ENCODE assay signal across 23 cellular contexts in the genomic region with DNA sequence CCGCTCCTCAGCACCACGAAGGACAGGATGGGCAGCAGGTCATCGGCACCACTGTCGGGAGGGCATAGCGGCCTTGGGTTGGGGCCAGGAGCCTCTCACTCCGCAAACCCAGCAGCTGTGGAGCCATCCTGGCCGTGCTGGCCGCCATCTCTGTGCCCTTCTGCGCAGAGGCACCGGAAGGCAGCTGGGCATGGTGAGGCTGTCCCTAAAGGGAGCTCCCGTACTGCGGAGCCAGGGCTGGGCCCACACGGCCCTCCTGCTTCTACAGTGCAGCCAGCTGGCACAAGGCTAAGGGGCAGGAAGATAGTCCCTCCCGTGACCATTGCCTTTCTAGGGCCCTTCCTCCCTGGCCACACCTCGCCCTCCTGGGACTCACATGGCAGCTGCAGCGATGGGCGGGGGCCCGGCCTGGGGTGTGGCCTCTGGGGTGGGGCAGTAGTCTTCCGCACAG. TPM values are rescaled to one million over a fixed set of nuclear protein-coding genes. Genes with fewer than 3 reads are reported as not detected.
DNase-seq lines count a peak whose midpoint lies in the region; ATAC-seq, FAIRE-seq and TF ChIP-seq lines count a peak whose summit lies in the region.
"Had no signal": no experiment of that assay in that cellular context is flagged by ENCODE, and none has a peak within 500 bp of the region (broad histone marks: within the 10 kb centered on the region; RNA-seq: fewer than 3 reads in every experiment).

No MANE protein-coding gene starts in this region.

- H3K4me1 ChIP-seq in HepG2 (ENCODE audit: insufficient read depth, low read length) (no peaks in the 10 kb centered on the region), right lobe of liver (peaks cover 0 to 6% (median 0%) of the 10 kb centered on the region in 4 donors), endodermal cell (ENCODE audit: control insufficient read depth, insufficient read depth, low read length) (peaks cover 3% of the 10 kb centered on the region), neuronal stem cell (ENCODE audit: control insufficient read depth in 2 of 2, insufficient read depth in 1 of 2, low read depth in 1 of 2, low read length in 2 of 2) (peaks cover 2 to 13% of the 10 kb centered on the region in 2 donors)

- TF ChIP-seq EP300 in HepG2 (IDR thresholded peaks at IDR 0.05; ENCODE audit: low read depth in 2 of 2, low read length in 2 of 2), result no peak
- TF ChIP-seq EP300 in HepG2 (CRISPR knock-in tag; IDR thresholded peaks at IDR 0.05; ENCODE audit: borderline replicate concordance), result no peak

- no peak overlapping the region for H3K14ac ChIP-seq in neuronal stem cell (ENCODE audit: low read length)

- H3K4me3 ChIP-seq in HepG2 (replicated peaks in 1 of 3; ENCODE audit: insufficient read depth in 1 of 3, low read depth in 2 of 3, low read length in 3 of 3), result no peak overlapping the region
- no peak overlapping the region for H3K4me3 ChIP-seq in right lobe of liver
- no peak overlapping the region for H3K4me3 ChIP-seq in endodermal cell (ENCODE audit: low read length)
- no peak overlapping the region for H3K4me3 ChIP-seq in neuronal stem cell (ENCODE audit: low read length in 2 of 2)
- H3K4me3 ChIP-seq: Peyer's patch, SJSA1 had no signal

- no peak overlapping the region for H2AFZ ChIP-seq in HepG2 (ENCODE audit: low read length)
- no peak overlapping the region for H2AFZ ChIP-seq in neuronal stem cell (ENCODE audit: low read length)

- no peak overlapping the region for H2BK120ac ChIP-seq in neuronal stem cell (ENCODE audit: low read depth, low read length)

- TF ChIP-seq RAD21 in HepG2 (CRISPR knock-in tag; IDR thresholded peaks at IDR 0.05), result no peak

- 98% methylated on average over 6 of the region's 19 CpGs for WGBS in HepG2 (ENCODE audit: low lambda C conversion rate)
- WGBS in right lobe of liver (ENCODE audit: insufficient coverage, low coverage, low lambda C conversion rate, missing lambda C conversion rate), result no CpG with 5 or more reads among the region's 19 CpGs
- WGBS in endodermal cell (ENCODE audit: insufficient coverage in 1 of 2, insufficient read length in 1 of 2), 2 experiments, result 93 to 98% methylated on average over 12 to 19 of the region's 19 CpGs
- WGBS in neuronal stem cell (ENCODE audit: extremely low coverage in 2 of 2, insufficient read length in 2 of 2, insufficient replicate concordance in 1 of 2), 2 donors, result no CpG with 5 or more reads among the region's 19 CpGs

- no peaks in the 10 kb centered on the region for H3K79me2 ChIP-seq in HepG2 (ENCODE audit: insufficient read depth, low read length)

- CTCF ChIA-PET in HepG2 (lab: Yijun Ruan, JAX; ENCODE audit: low intra/inter-chr PET ratio, low total read pairs), result no interaction called here

- no peaks in the 10 kb centered on the region for H3K9me3 Mint-ChIP-seq in endodermal cell
- H3K9me3 Mint-ChIP-seq: H9 had no signal

- H4K91ac ChIP-seq in neuronal stem cell (ENCODE audit: low read depth, low read length, poor library complexity), result no peak overlapping the region

- no peak overlapping the region for H2BK15ac ChIP-seq in neuronal stem cell (ENCODE audit: low read length)

- H3K27ac ChIP-seq in HepG2 (ENCODE audit: extremely low read length, insufficient read depth, low read length), result no peak overlapping the region
- no peak overlapping the region for H3K27ac ChIP-seq in right lobe of liver
- no peak overlapping the region for H3K27ac ChIP-seq in endodermal cell (ENCODE audit: low read depth, low read length)
- no peak overlapping the region for H3K27ac ChIP-seq in neuronal stem cell (replicated peaks; ENCODE audit: low read length)
- H3K27ac ChIP-seq: C4-2B, HL-60, KMS-11, Peyer's patch, SJSA1 had no signal

- H3K4me2 ChIP-seq in HepG2 (ENCODE audit: low read depth, low read length), result no peak overlapping the region
- H3K4me2 ChIP-seq in neuronal stem cell (ENCODE audit: insufficient read depth, low read length, poor library complexity, severe bottlenecking), result no peak overlapping the region
- H3K4me2 ChIP-seq: KMS-11 had no signal

- H2BK5ac ChIP-seq in neuronal stem cell (ENCODE audit: low read length), result no peak overlapping the region

- in situ Hi-C loops in HepG2 (cut with HindIII; ENCODE audit: extremely low pct_ligation_motif_present, low pct_unique_long_range_greater_than_20kb), result loop anchor here (5.0 kb wide), 1 partner anchor 69 kb away; no protein-coding TSS in a partner anchor

- DNase-seq in HepG2 (ENCODE audit: low spot score), result no peak
- no peak for DNase-seq in right lobe of liver
- peak; percentile 44 for DNase-seq in endodermal cell
- no peak for DNase-seq in neuronal stem cell (ENCODE audit: low spot score)
- DNase-seq in stimulated activated CD4-positive, alpha-beta T cell treated with anti-CD3 and anti-CD28 coated beads, Interleukin-4, amount 100 ng/mL, for 24 hours, result no peak
- DNase-seq in erythroblast (lab: John Stamatoyannopoulos, UW), result no peak
- no peak for DNase-seq in OCI-M2 (lab: John Stamatoyannopoulos, UW; ENCODE audit: unreplicated experiment)
- DNase-seq: H9; NCI-H1092 treated with DMSO at 0.1 percent for 48 hours; NCI-H1436 treated with DMSO at 0.1 percent for 48 hours; NCI-H2029; NCI-H2171; NCI-H345; NCI-H524; NCI-H774; NK-92 treated with Interleukin-12 subunit alpha and Interleukin-12 subunit beta, amount 100 ng/mL, for 24 hours had no signal

- no peak for TF ChIP-seq CTCF in HepG2 (CRISPR knock-in tag; IDR thresholded peaks at IDR 0.05)
- no peak for TF ChIP-seq CTCF in right lobe of liver (IDR thresholded peaks at IDR 0.05)
- no peak for TF ChIP-seq CTCF in endodermal cell (conservative IDR thresholded peaks at IDR 0.05)

- H3K9ac ChIP-seq in HepG2 (ENCODE audit: insufficient read depth, low read depth, low read length) (no peak overlapping the region), endodermal cell (ENCODE audit: extremely low read depth, low read length, poor library complexity, severe bottlenecking) (no peak overlapping the region), neuronal stem cell (ENCODE audit: low read depth, low read length, poor library complexity) (peak overlapping the region; percentile 60)
- H3K9ac ChIP-seq: KMS-11 had no signal

- no TSS peak for BruUV-seq in HepG2 (replicated peaks; lab: Mats Ljungman, UMichigan)

- H3K27ac Mint-ChIP-seq in endodermal cell, result no peak overlapping the region
- H3K27ac Mint-ChIP-seq: H9 had no signal

- POLR2A ChIA-PET in HepG2 (lab: Yijun Ruan, JAX), result no interaction called here

- H4K20me1 ChIP-seq in HepG2 (ENCODE audit: insufficient read depth, low read length), result no peaks in the 10 kb centered on the region

- intact Hi-C loops in HepG2 (cut with micrococcal nuclease; ENCODE audit: unreplicated experiment) (loop anchor here (10.0 kb wide), 1 partner anchor 116 kb away; the partner anchor contains the start of gene SPIRE2), right lobe of liver (cut with DNase I) (loop anchor here (10.0 kb wide), 2 partner anchors 86 to 166 kb away; partner anchors contain the start of gene TCF25 (in 1 of the 2))

- peak overlapping the region; percentile 94 for H2AK5ac ChIP-seq in neuronal stem cell (ENCODE audit: low read depth, low read length)

- no peaks in the 10 kb centered on the region; a peak in 1 of 5 replicates for H3K36me3 ChIP-seq in HepG2 (replicated peaks in 1 of 2; ENCODE audit: control insufficient read depth in 1 of 2, insufficient read depth in 2 of 2, low read length in 2 of 2)
- no peaks in the 10 kb centered on the region for H3K36me3 ChIP-seq in right lobe of liver
- H3K36me3 ChIP-seq in endodermal cell (ENCODE audit: control insufficient read depth, insufficient read depth, low read length), result no peaks in the 10 kb centered on the region
- no peaks in the 10 kb centered on the region for H3K36me3 ChIP-seq in neuronal stem cell (replicated peaks in 1 of 2; ENCODE audit: control insufficient read depth in 2 of 2, insufficient read depth in 2 of 2, low read length in 2 of 2)
- H3K36me3 ChIP-seq: Peyer's patch, SJSA1 had no signal

- peaks cover 9% of the 10 kb centered on the region for H3K27me3 Mint-ChIP-seq in endodermal cell (ENCODE audit: insufficient read depth)

- H4K8ac ChIP-seq in neuronal stem cell (ENCODE audit: low read depth, low read length), result peak overlapping the region; percentile 17

- TF ChIP-seq POLR2A in HepG2 (IDR thresholded peaks at IDR 0.05; ENCODE audit: insufficient read depth in 1 of 2, low read depth in 2 of 2, low read length in 2 of 2) (no peak), right lobe of liver (IDR thresholded peaks at IDR 0.05) (no peak), erythroblast (IDR thresholded peaks at IDR 0.05; ENCODE audit: low read length) (no peak)

- peak overlapping the region; percentile 90 for H2BK12ac ChIP-seq in neuronal stem cell (ENCODE audit: low read length)

- no peaks in the 10 kb centered on the region for H3K36me3 Mint-ChIP-seq in endodermal cell (ENCODE audit: low read depth)

- peak overlapping the region; percentile 65 for H3K23ac ChIP-seq in neuronal stem cell (ENCODE audit: low read depth, low read length, poor library complexity)

- H3K27me3 ChIP-seq in HepG2 (ENCODE audit: control insufficient read depth in 1 of 2, insufficient read depth in 2 of 2, low read length in 2 of 2) (no peaks in the 10 kb centered on the region), right lobe of liver (no peaks in the 10 kb centered on the region), endodermal cell (ENCODE audit: control insufficient read depth, insufficient read depth, low read length, poor library complexity, severe bottlenecking) (no peaks in the 10 kb centered on the region), neuronal stem cell (ENCODE audit: control insufficient read depth in 3 of 3, insufficient read depth in 3 of 3, low read depth in 1 of 3, low read length in 3 of 3) (peaks cover 0 to 2% (median 0%) of the 10 kb centered on the region in 3 experiments)
- H3K27me3 ChIP-seq: Peyer's patch, SJSA1 had no signal

- H3K18ac ChIP-seq in neuronal stem cell (ENCODE audit: low read length), result peak overlapping the region; percentile 71

- FAIRE-seq in HepG2 (lab: Jason Lieb, UNC), result no peak
- FAIRE-seq: G401.6 had no signal

- peaks cover 2% of the 10 kb centered on the region for H3K79me1 ChIP-seq in neuronal stem cell (ENCODE audit: low read depth, low read length)

- peaks cover 7% of the 10 kb centered on the region for H3K4me1 Mint-ChIP-seq in endodermal cell

- H3K4ac ChIP-seq in neuronal stem cell (ENCODE audit: low read length), result no peak overlapping the region

- ATAC-seq in HepG2 (no peak), right lobe of liver (no peak), HG03457 (IDR thresholded peaks at IDR 0.05; ENCODE audit: unreplicated experiment) (no peak)

- no peak overlapping the region for H3K4me3 Mint-ChIP-seq in endodermal cell
- H3K4me3 Mint-ChIP-seq: H9 had no signal

- H3K9me3 ChIP-seq in HepG2 (ENCODE audit: low read length) (no peaks in the 10 kb centered on the region), right lobe of liver (no peaks in the 10 kb centered on the region), endodermal cell (ENCODE audit: control insufficient read depth, low read length) (no peaks in the 10 kb centered on the region), neuronal stem cell (replicated peaks in 1 of 2; ENCODE audit: control insufficient read depth in 2 of 2, insufficient read depth in 1 of 2, low read depth in 1 of 2, low read length in 2 of 2) (no peaks in the 10 kb centered on the region)
- H3K9me3 ChIP-seq: Peyer's patch, SJSA1 had no signal

RNA-seq across cellular contexts. Expression of gene SPATA2L, which starts 7.0 kb away (rescaled TPM):
- total RNA-seq in HepG2 (2016; rRNA removed; fragmentation: Illumina TruSeq; extraction: Trizol) (17.0 and 20.7 TPM in 2 replicates), right lobe of liver (10 to 100 TPM in 3 of 6 experiments, 1 to 10 TPM in 3; 5.6 to 17.9 (median 11.2) TPM), endodermal cell (10 to 100 TPM; 22.9 to 28.8 TPM)
- 5.1 and 5.8 TPM in 2 replicates for total RNA-seq in HepG2 (2016; cell fraction: cytosol; rRNA removed; fragmentation: Illumina TruSeq; extraction: Trizol; ENCODE audit: low read depth)
- 16.3 and 20.7 TPM in 2 replicates for total RNA-seq in HepG2 (2016; cell fraction: insoluble cytoplasmic fraction; rRNA removed; fragmentation: Illumina TruSeq; extraction: Trizol)
- 12.5 and 13.4 TPM in 2 replicates for total RNA-seq in HepG2 (2016; cell fraction: membrane; rRNA removed; fragmentation: Illumina TruSeq; extraction: Trizol)
- 9.5 and 13.5 TPM in 2 replicates for total RNA-seq in HepG2 (2016; cell fraction: nucleus; rRNA removed; fragmentation: Illumina TruSeq; extraction: Trizol)
- polyA plus RNA-seq in HepG2 (2011; rRNA removed), result 9.1 and 11.8 TPM in 2 replicates
- polyA plus RNA-seq in HepG2 (2011; cell fraction: cytosol; rRNA removed), result 13.4 and 23.3 TPM in 2 replicates
- polyA plus RNA-seq in HepG2 (2011; cell fraction: nucleus; rRNA removed), result 26.3 and 28.3 TPM in 2 replicates
- polyA plus RNA-seq in HepG2 (2012), result 6.8 and 12.5 TPM in 2 replicates
- polyA plus RNA-seq in HepG2 (2016; cell fraction: cytosol; fragmentation: Illumina TruSeq; extraction: Trizol; ENCODE audit: low read depth), result 3.0 and 3.1 TPM in 2 replicates
- polyA plus RNA-seq in HepG2 (2016; cell fraction: insoluble cytoplasmic fraction; fragmentation: Illumina TruSeq; extraction: Trizol; ENCODE audit: low read depth), result 13.3 and 14.0 TPM in 2 replicates
- 5.3 and 7.7 TPM in 2 replicates for polyA plus RNA-seq in HepG2 (2016; cell fraction: membrane; fragmentation: Illumina TruSeq; extraction: Trizol; ENCODE audit: low read depth)
- polyA plus RNA-seq in HepG2 (2016; cell fraction: nucleus; fragmentation: Illumina TruSeq; extraction: Trizol; ENCODE audit: insufficient read depth, low read depth), result 14.9 and 15.5 TPM in 2 replicates
- polyA minus RNA-seq in HepG2 (2011; rRNA and poly(A)+ RNA removed; ENCODE audit: low replicate concordance), result 3.5 and 31.4 TPM in 2 replicates
- 16.7 and 20.7 TPM in 2 replicates for polyA minus RNA-seq in HepG2 (2011; cell fraction: cytosol; rRNA and poly(A)+ RNA removed)
- polyA minus RNA-seq in HepG2 (2011; cell fraction: nucleus; rRNA and poly(A)+ RNA removed), result 8.8 and 8.9 TPM in 2 replicates
- 8.1 TPM for polyA plus RNA-seq in endodermal cell (2013, experiment 1 of 2)
- 8.7 TPM for polyA plus RNA-seq in endodermal cell (2013, experiment 2 of 2)
- 5.0 TPM for polyA plus RNA-seq in neuronal stem cell (2013, experiment 1 of 2)
- 5.5 TPM for polyA plus RNA-seq in neuronal stem cell (2013, experiment 2 of 2)

RNA-seq across cellular contexts. Expression of gene VPS9D1, which starts 12.2 kb away (rescaled TPM):
- total RNA-seq in HepG2 (2016; rRNA removed; fragmentation: Illumina TruSeq; extraction: Trizol), result 3.8 and 10.1 TPM in 2 replicates
- total RNA-seq in HepG2 (2016; cell fraction: cytosol; rRNA removed; fragmentation: Illumina TruSeq; extraction: Trizol; ENCODE audit: low read depth), result 2.4 and 3.2 TPM in 2 replicates
- 4.2 and 9.2 TPM in 2 replicates for total RNA-seq in HepG2 (2016; cell fraction: insoluble cytoplasmic fraction; rRNA removed; fragmentation: Illumina TruSeq; extraction: Trizol)
- 5.2 and 6.8 TPM in 2 replicates for total RNA-seq in HepG2 (2016; cell fraction: membrane; rRNA removed; fragmentation: Illumina TruSeq; extraction: Trizol)
- total RNA-seq in HepG2 (2016; cell fraction: nucleus; rRNA removed; fragmentation: Illumina TruSeq; extraction: Trizol), result 13.1 and 15.5 TPM in 2 replicates
- polyA plus RNA-seq in HepG2 (2011; rRNA removed), result 13.2 and 18.6 TPM in 2 replicates
- polyA plus RNA-seq in HepG2 (2011; cell fraction: cytosol; rRNA removed), result 4.5 and 5.7 TPM in 2 replicates
- polyA plus RNA-seq in HepG2 (2011; cell fraction: nucleus; rRNA removed), result 111 and 130 TPM in 2 replicates
- 7.5 and 10.0 TPM in 2 replicates for polyA plus RNA-seq in HepG2 (2012)
- polyA plus RNA-seq in HepG2 (2016; cell fraction: cytosol; fragmentation: Illumina TruSeq; extraction: Trizol; ENCODE audit: low read depth), result 2.5 and 3.3 TPM in 2 replicates
- polyA plus RNA-seq in HepG2 (2016; cell fraction: insoluble cytoplasmic fraction; fragmentation: Illumina TruSeq; extraction: Trizol; ENCODE audit: low read depth), result 4.6 and 6.5 TPM in 2 replicates
- polyA plus RNA-seq in HepG2 (2016; cell fraction: membrane; fragmentation: Illumina TruSeq; extraction: Trizol; ENCODE audit: low read depth), result 5.7 and 6.3 TPM in 2 replicates
- polyA plus RNA-seq in HepG2 (2016; cell fraction: nucleus; fragmentation: Illumina TruSeq; extraction: Trizol; ENCODE audit: insufficient read depth, low read depth), result 51.9 and 55.4 TPM in 2 replicates
- polyA minus RNA-seq in HepG2 (2011; rRNA and poly(A)+ RNA removed; ENCODE audit: low replicate concordance), result 4.4 and 8.1 TPM in 2 replicates
- polyA minus RNA-seq in HepG2 (2011; cell fraction: cytosol; rRNA and poly(A)+ RNA removed), result 2.2 and 5.0 TPM in 2 replicates
- polyA minus RNA-seq in HepG2 (2011; cell fraction: nucleus; rRNA and poly(A)+ RNA removed), result 6.8 and 7.5 TPM in 2 replicates
- total RNA-seq in right lobe of liver, result 10 to 100 TPM in 3 of 6 experiments, 1 to 10 TPM in 3; 5.6 to 12.4 (median 9.4) TPM
- total RNA-seq in endodermal cell, result 10 to 100 TPM in 1 of 2 donors, 1 to 10 TPM in 1; 7.4 to 10.0 TPM
- 12.8 TPM for polyA plus RNA-seq in endodermal cell (2013, experiment 1 of 2)
- 10.7 TPM for polyA plus RNA-seq in endodermal cell (2013, experiment 2 of 2)
- polyA plus RNA-seq in neuronal stem cell (2013, experiment 1 of 2), result 5.9 TPM
- polyA plus RNA-seq in neuronal stem cell (2013, experiment 2 of 2), result 6.0 TPM

RNA-seq across cellular contexts. Expression of gene ZNF276, which starts 12.8 kb away (rescaled TPM):
- 6.8 and 17.7 TPM in 2 replicates for total RNA-seq in HepG2 (2016; rRNA removed; fragmentation: Illumina TruSeq; extraction: Trizol)
- 4.4 and 4.7 TPM in 2 replicates for total RNA-seq in HepG2 (2016; cell fraction: cytosol; rRNA removed; fragmentation: Illumina TruSeq; extraction: Trizol; ENCODE audit: low read depth)
- 4.5 and 15.9 TPM in 2 replicates for total RNA-seq in HepG2 (2016; cell fraction: insoluble cytoplasmic fraction; rRNA removed; fragmentation: Illumina TruSeq; extraction: Trizol)
- total RNA-seq in HepG2 (2016; cell fraction: membrane; rRNA removed; fragmentation: Illumina TruSeq; extraction: Trizol), result 5.4 and 8.2 TPM in 2 replicates
- total RNA-seq in HepG2 (2016; cell fraction: nucleus; rRNA removed; fragmentation: Illumina TruSeq; extraction: Trizol), result 22.3 and 26.8 TPM in 2 replicates
- polyA plus RNA-seq in HepG2 (2011; rRNA removed), result 18.0 and 24.3 TPM in 2 replicates
- 8.0 and 12.2 TPM in 2 replicates for polyA plus RNA-seq in HepG2 (2011; cell fraction: cytosol; rRNA removed)
- polyA plus RNA-seq in HepG2 (2011; cell fraction: nucleus; rRNA removed), result 148 and 167 TPM in 2 replicates
- 16.1 and 20.0 TPM in 2 replicates for polyA plus RNA-seq in HepG2 (2012)
- polyA plus RNA-seq in HepG2 (2016; cell fraction: cytosol; fragmentation: Illumina TruSeq; extraction: Trizol; ENCODE audit: low read depth), result 2.3 and 3.4 TPM in 2 replicates
- 7.0 and 9.8 TPM in 2 replicates for polyA plus RNA-seq in HepG2 (2016; cell fraction: insoluble cytoplasmic fraction; fragmentation: Illumina TruSeq; extraction: Trizol; ENCODE audit: low read depth)
- polyA plus RNA-seq in HepG2 (2016; cell fraction: membrane; fragmentation: Illumina TruSeq; extraction: Trizol; ENCODE audit: low read depth), result 4.7 and 8.3 TPM in 2 replicates
- polyA plus RNA-seq in HepG2 (2016; cell fraction: nucleus; fragmentation: Illumina TruSeq; extraction: Trizol; ENCODE audit: insufficient read depth, low read depth), result 66.1 and 72.8 TPM in 2 replicates
- polyA minus RNA-seq in HepG2 (2011; rRNA and poly(A)+ RNA removed; ENCODE audit: low replicate concordance), result 14.5 and 22.1 TPM in 2 replicates
- 4.0 and 6.3 TPM in 2 replicates for polyA minus RNA-seq in HepG2 (2011; cell fraction: cytosol; rRNA and poly(A)+ RNA removed)
- 27.8 and 28.5 TPM in 2 replicates for polyA minus RNA-seq in HepG2 (2011; cell fraction: nucleus; rRNA and poly(A)+ RNA removed)
- 10 to 100 TPM in 2 of 6 experiments, 1 to 10 TPM in 4; 6.9 to 13.4 (median 9.1) TPM for total RNA-seq in right lobe of liver
- total RNA-seq in endodermal cell, result 10 to 100 TPM; 28.2 to 32.6 TPM
- 22.9 TPM for polyA plus RNA-seq in endodermal cell (2013, experiment 1 of 2)
- 15.8 TPM for polyA plus RNA-seq in endodermal cell (2013, experiment 2 of 2)
- polyA plus RNA-seq in neuronal stem cell (2013, experiment 1 of 2), result 7.1 TPM
- 7.7 TPM for polyA plus RNA-seq in neuronal stem cell (2013, experiment 2 of 2)

RNA-seq across cellular contexts. Expression of gene CDK10, which starts 22.0 kb away (rescaled TPM):
- total RNA-seq in HepG2 (2016; rRNA removed; fragmentation: Illumina TruSeq; extraction: Trizol) (1.2 and 2.5 TPM in 2 replicates), right lobe of liver (10 to 100 TPM; 35.0 to 72.2 (median 53.7) TPM), endodermal cell (100 to 1,000 TPM; 108 to 123 TPM)
- total RNA-seq in HepG2 (2016; cell fraction: cytosol; rRNA removed; fragmentation: Illumina TruSeq; extraction: Trizol; ENCODE audit: low read depth), result 4.2 and 5.8 TPM in 2 replicates
- total RNA-seq in HepG2 (2016; cell fraction: insoluble cytoplasmic fraction; rRNA removed; fragmentation: Illumina TruSeq; extraction: Trizol), result 1.4 and 2.6 TPM in 2 replicates
- total RNA-seq in HepG2 (2016; cell fraction: membrane; rRNA removed; fragmentation: Illumina TruSeq; extraction: Trizol), result 3.5 TPM in 2 replicates
- total RNA-seq in HepG2 (2016; cell fraction: nucleus; rRNA removed; fragmentation: Illumina TruSeq; extraction: Trizol), result 2.4 and 3.5 TPM in 2 replicates
- polyA plus RNA-seq in HepG2 (2011; rRNA removed), result 3.9 and 4.3 TPM in 2 replicates
- 1.5 and 2.1 TPM in 2 replicates for polyA plus RNA-seq in HepG2 (2011; cell fraction: cytosol; rRNA removed)
- polyA plus RNA-seq in HepG2 (2011; cell fraction: nucleus; rRNA removed), result 28.1 and 29.8 TPM in 2 replicates
- 2.7 and 6.1 TPM in 2 replicates for polyA plus RNA-seq in HepG2 (2012)
- polyA plus RNA-seq in HepG2 (2016; cell fraction: cytosol; fragmentation: Illumina TruSeq; extraction: Trizol; ENCODE audit: low read depth), result 1.1 TPM in 2 replicates
- 1.1 and 1.2 TPM in 2 replicates for polyA plus RNA-seq in HepG2 (2016; cell fraction: insoluble cytoplasmic fraction; fragmentation: Illumina TruSeq; extraction: Trizol; ENCODE audit: low read depth)
- 1.0 and 1.2 TPM in 2 replicates for polyA plus RNA-seq in HepG2 (2016; cell fraction: membrane; fragmentation: Illumina TruSeq; extraction: Trizol; ENCODE audit: low read depth)
- polyA plus RNA-seq in HepG2 (2016; cell fraction: nucleus; fragmentation: Illumina TruSeq; extraction: Trizol; ENCODE audit: insufficient read depth, low read depth), result 11.0 and 12.6 TPM in 2 replicates
- 2.9 and 43.1 TPM in 2 replicates for polyA minus RNA-seq in HepG2 (2011; rRNA and poly(A)+ RNA removed; ENCODE audit: low replicate concordance)
- polyA minus RNA-seq in HepG2 (2011; cell fraction: cytosol; rRNA and poly(A)+ RNA removed), result 1.6 and 2.8 TPM in 2 replicates
- polyA minus RNA-seq in HepG2 (2011; cell fraction: nucleus; rRNA and poly(A)+ RNA removed), result 4.5 and 5.8 TPM in 2 replicates
- polyA plus RNA-seq in endodermal cell (2013, experiment 1 of 2), result 95.5 TPM
- polyA plus RNA-seq in endodermal cell (2013, experiment 2 of 2), result 113 TPM
- polyA plus RNA-seq in neuronal stem cell (2013, experiment 1 of 2), result 59.5 TPM
- polyA plus RNA-seq in neuronal stem cell (2013, experiment 2 of 2), result 57.9 TPM

RNA-seq across cellular contexts. Expression of gene SPATA33, which starts 50.9 kb away (rescaled TPM):
- total RNA-seq in HepG2 (2016; rRNA removed; fragmentation: Illumina TruSeq; extraction: Trizol) (11.0 and 11.2 TPM in 2 replicates), right lobe of liver (1 to 10 TPM; 1.8 to 5.0 (median 3.3) TPM), endodermal cell (10 to 100 TPM; 21.8 to 28.7 TPM)
- total RNA-seq in HepG2 (2016; cell fraction: cytosol; rRNA removed; fragmentation: Illumina TruSeq; extraction: Trizol; ENCODE audit: low read depth), result 9.1 and 14.3 TPM in 2 replicates
- total RNA-seq in HepG2 (2016; cell fraction: insoluble cytoplasmic fraction; rRNA removed; fragmentation: Illumina TruSeq; extraction: Trizol), result 11.7 and 12.8 TPM in 2 replicates
- 14.6 and 17.6 TPM in 2 replicates for total RNA-seq in HepG2 (2016; cell fraction: membrane; rRNA removed; fragmentation: Illumina TruSeq; extraction: Trizol)
- total RNA-seq in HepG2 (2016; cell fraction: nucleus; rRNA removed; fragmentation: Illumina TruSeq; extraction: Trizol), result 9.0 and 10.4 TPM in 2 replicates
- 5.7 and 6.3 TPM in 2 replicates for polyA plus RNA-seq in HepG2 (2011; rRNA removed)
- polyA plus RNA-seq in HepG2 (2011; cell fraction: cytosol; rRNA removed), result 3.3 and 3.5 TPM in 2 replicates
- polyA plus RNA-seq in HepG2 (2011; cell fraction: nucleus; rRNA removed), result 14.9 and 16.4 TPM in 2 replicates
- 8.1 and 9.7 TPM in 2 replicates for polyA plus RNA-seq in HepG2 (2012)
- polyA plus RNA-seq in HepG2 (2016; cell fraction: cytosol; fragmentation: Illumina TruSeq; extraction: Trizol; ENCODE audit: low read depth), result 17.1 and 17.6 TPM in 2 replicates
- 12.9 and 16.7 TPM in 2 replicates for polyA plus RNA-seq in HepG2 (2016; cell fraction: insoluble cytoplasmic fraction; fragmentation: Illumina TruSeq; extraction: Trizol; ENCODE audit: low read depth)
- polyA plus RNA-seq in HepG2 (2016; cell fraction: membrane; fragmentation: Illumina TruSeq; extraction: Trizol; ENCODE audit: low read depth), result 20.1 and 25.8 TPM in 2 replicates
- 25.8 and 32.4 TPM in 2 replicates for polyA plus RNA-seq in HepG2 (2016; cell fraction: nucleus; fragmentation: Illumina TruSeq; extraction: Trizol; ENCODE audit: insufficient read depth, low read depth)
- polyA minus RNA-seq in HepG2 (2011; rRNA and poly(A)+ RNA removed; ENCODE audit: low replicate concordance), result 6.0 and 18.6 TPM in 2 replicates
- polyA minus RNA-seq in HepG2 (2011; cell fraction: cytosol; rRNA and poly(A)+ RNA removed), result 1.4 and 1.8 TPM in 2 replicates
- polyA minus RNA-seq in HepG2 (2011; cell fraction: nucleus; rRNA and poly(A)+ RNA removed), result 7.2 and 7.7 TPM in 2 replicates
- polyA plus RNA-seq in endodermal cell (2013, experiment 1 of 2), result 19.6 TPM
- polyA plus RNA-seq in endodermal cell (2013, experiment 2 of 2), result 16.8 TPM
- 28.9 TPM for polyA plus RNA-seq in neuronal stem cell (2013, experiment 1 of 2)
- polyA plus RNA-seq in neuronal stem cell (2013, experiment 2 of 2), result 29.1 TPM
